In genomic region chr15:65196637-65197336, GRCh38 we compare ENCODE assay signal across 2 cellular contexts.
A peak's percentile ranks its signal among the peaks of the same experiment; 100 is the strongest.
TF ChIP-seq lines count a peak whose summit lies in the region.

No MANE protein-coding gene starts in this region.

TF ChIP-seq in HepG2, 621 proteins besides CTCF, POLR2A, EP300 and RAD21:
- TF ChIP-seq TP53 (CRISPR knock-in tag; conservative IDR thresholded peaks at IDR 0.05): no peak
- TF ChIP-seq ZNF512B (CRISPR knock-in tag; IDR thresholded peaks at IDR 0.05; ENCODE audit: borderline replicate concordance): no peak
- no peak for TF ChIP-seq ZBTB21 (CRISPR knock-in tag; IDR thresholded peaks at IDR 0.05)
- TF ChIP-seq TSC22D2 (CRISPR knock-in tag; IDR thresholded peaks at IDR 0.05; ENCODE audit: borderline replicate concordance): no peak
- TF ChIP-seq ZNF749 (CRISPR knock-in tag; IDR thresholded peaks at IDR 0.05; ENCODE audit: borderline replicate concordance): no peak
- no peak for TF ChIP-seq FOXM1 (CRISPR knock-in tag; IDR thresholded peaks at IDR 0.05)
- TF ChIP-seq U2AF1 (optimal IDR thresholded peaks at IDR 0.05; ENCODE audit: low read depth, low read length): no peak
- TF ChIP-seq, protein P1, sequence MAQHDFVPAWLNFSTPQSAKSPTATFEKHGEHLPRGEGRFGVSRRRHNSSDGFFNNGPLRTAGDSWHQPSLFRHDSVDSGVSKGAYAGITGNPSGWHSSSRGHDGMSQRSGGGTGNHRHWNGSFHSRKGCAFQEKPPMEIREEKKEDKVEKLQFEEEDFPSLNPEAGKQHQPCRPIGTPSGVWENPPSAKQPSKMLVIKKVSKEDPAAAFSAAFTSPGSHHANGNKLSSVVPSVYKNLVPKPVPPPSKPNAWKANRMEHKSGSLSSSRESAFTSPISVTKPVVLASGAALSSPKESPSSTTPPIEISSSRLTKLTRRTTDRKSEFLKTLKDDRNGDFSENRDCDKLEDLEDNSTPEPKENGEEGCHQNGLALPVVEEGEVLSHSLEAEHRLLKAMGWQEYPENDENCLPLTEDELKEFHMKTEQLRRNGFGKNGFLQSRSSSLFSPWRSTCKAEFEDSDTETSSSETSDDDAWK (CRISPR knock-in tag; IDR thresholded peaks at IDR 0.05): no peak
- TF ChIP-seq ZBTB7B (CRISPR knock-in tag; IDR thresholded peaks at IDR 0.05): no peak
- no peak for TF ChIP-seq MTA1 (CRISPR knock-in tag; IDR thresholded peaks at IDR 0.05; ENCODE audit: borderline replicate concordance)
- TF ChIP-seq ZNF572 (CRISPR knock-in tag; IDR thresholded peaks at IDR 0.05): no peak
- TF ChIP-seq NRL (CRISPR knock-in tag; IDR thresholded peaks at IDR 0.05; ENCODE audit: borderline replicate concordance): no peak
- no peak for TF ChIP-seq SRSF1 (optimal IDR thresholded peaks at IDR 0.05; ENCODE audit: low read depth, low read length)

TF ChIP-seq in K562, 482 proteins besides CTCF, POLR2A, EP300 and RAD21:
- TF ChIP-seq ZNF217 (CRISPR knock-in tag; IDR thresholded peaks at IDR 0.05): no peak
- no peak for TF ChIP-seq MBD1 (CRISPR knock-in tag; IDR thresholded peaks at IDR 0.05)
- no peak for TF ChIP-seq TAF1 (IDR thresholded peaks at IDR 0.05; ENCODE audit: control insufficient read depth, extremely low read depth, insufficient read depth, low read length, severe bottlenecking)
- no peak for TF ChIP-seq ZNF212 (CRISPR knock-in tag; IDR thresholded peaks at IDR 0.05)
- TF ChIP-seq CEBPB (tag; IDR thresholded peaks at IDR 0.05): peak; percentile 50
